Comparison of ENCODE assay signal across 9 cellular contexts in genomic region chr1:154181944-154182341, GRCh38. TPM values are rescaled to one million over a fixed set of nuclear protein-coding genes. Genes with fewer than 3 reads are reported as not detected.
DNase-seq lines count a peak whose midpoint lies in the region; ATAC-seq and TF ChIP-seq lines count a peak whose summit lies in the region.
"Had no signal": no experiment of that assay in that cellular context is flagged by ENCODE, and none has a peak within 500 bp of the region (broad histone marks: within the 10 kb centered on the region; RNA-seq: fewer than 3 reads in every experiment).

No MANE protein-coding gene starts in this region.

- H2AFZ ChIP-seq in PC-3 (ENCODE audit: low read length) (no peak overlapping the region), parathyroid adenoma (no peak overlapping the region)

- ATAC-seq in PC-3, result no peak
- ATAC-seq in HG02678 (IDR thresholded peaks at IDR 0.05; ENCODE audit: unreplicated experiment), result no peak
- ATAC-seq in GM18907 (IDR thresholded peaks at IDR 0.05; ENCODE audit: unreplicated experiment), result no peak

- TF ChIP-seq CTCF in DOHH2 (IDR thresholded peaks at IDR 0.05; ENCODE audit: low read depth, low read length, poor library complexity, severe bottlenecking) (no peak), PC-3 (conservative IDR thresholded peaks at IDR 0.05; ENCODE audit: low read depth, low read length) (no peak), epithelial cell of proximal tubule (conservative IDR thresholded peaks at IDR 0.05; ENCODE audit: low read depth, low read length) (no peak), parathyroid adenoma (IDR thresholded peaks at IDR 0.05) (no peak)

- H4K20me1 ChIP-seq in DOHH2 (ENCODE audit: control insufficient read depth, insufficient read depth, low read depth, low read length) (peaks cover 42% of the 10 kb centered on the region), PC-3 (ENCODE audit: low read length) (peaks cover 52% of the 10 kb centered on the region)

- DNase-seq in PC-3, result no peak
- DNase-seq in epithelial cell of proximal tubule (ENCODE audit: low read depth), result no peak
- DNase-seq in stimulated activated CD4-positive, alpha-beta T cell treated with anti-CD3 and anti-CD28 coated beads, Interleukin-1b, Interleukin-23, amount 100 ng/mL, for 48 hours, result no peak
- DNase-seq in activated CD8-positive, alpha-beta memory T cell treated with anti-CD3 and anti-CD28 coated beads, Interleukin-2, amount 50 U/mL, for 4 hours, result no peak

- H3K36me3 ChIP-seq in DOHH2 (ENCODE audit: control insufficient read depth, low read length) (peaks cover 50% of the 10 kb centered on the region), PC-3 (ENCODE audit: low read depth, low read length) (peaks cover 32% of the 10 kb centered on the region), parathyroid adenoma (ENCODE audit: control insufficient read depth, insufficient read depth, low read length) (no peaks in the 10 kb centered on the region)

- H3K79me2 ChIP-seq in DOHH2 (ENCODE audit: control insufficient read depth, low read length) (peaks cover 60% of the 10 kb centered on the region), PC-3 (ENCODE audit: low read length) (peaks cover 60% of the 10 kb centered on the region), parathyroid adenoma (peaks cover 18% of the 10 kb centered on the region)

- H3K27ac ChIP-seq in DOHH2 (ENCODE audit: low read depth, low read length) (peak overlapping the region; percentile 73), PC-3 (ENCODE audit: low read length) (peak overlapping the region; percentile 83), parathyroid adenoma (peak overlapping the region; percentile 88)

- intact Hi-C loops in PC-3 (cut with micrococcal nuclease), result loop anchor here (1.0 kb wide), 1 partner anchor 38 kb away; the partner anchor contains the start of gene UBAP2L

- H3K9me2 ChIP-seq in DOHH2 (replicated peaks; ENCODE audit: control insufficient read depth, low read length) (no peaks in the 10 kb centered on the region), PC-3 (replicated peaks; ENCODE audit: low read length) (no peaks in the 10 kb centered on the region)

- H3K27me3 ChIP-seq in DOHH2 (ENCODE audit: control insufficient read depth, low read length), result no peaks in the 10 kb centered on the region
- H3K27me3 ChIP-seq in PC-3 (ENCODE audit: low read length), result no peaks in the 10 kb centered on the region
- H3K27me3 ChIP-seq in parathyroid adenoma (ENCODE audit: control insufficient read depth, insufficient read depth, low read length), result no peaks in the 10 kb centered on the region

- H3K4me2 ChIP-seq in DOHH2 (ENCODE audit: low read length), result peak overlapping the region; percentile 91
- peak overlapping the region; percentile 90 for H3K4me2 ChIP-seq in PC-3 (ENCODE audit: low read length)
- peak overlapping the region; percentile 79 for H3K4me2 ChIP-seq in parathyroid adenoma (ENCODE audit: low read length)

- no peaks in the 10 kb centered on the region for H3F3A ChIP-seq in DOHH2 (ENCODE audit: control insufficient read depth, insufficient read depth)
- no peaks in the 10 kb centered on the region for H3F3A ChIP-seq in PC-3 (ENCODE audit: low read length, unreplicated experiment)

- CTCF ChIA-PET in PC-3 (lab: Charles Lee), result interaction anchor here (0.7 to 1.0 kb wide), 2 partner anchors 18 to 194 kb away, joined by 3 to 4 read pairs; no protein-coding TSS in a partner anchor

- POLR2A ChIA-PET in PC-3 (lab: Charles Lee; ENCODE audit: unreplicated experiment), result interaction anchor here (0.7 kb wide), 1 partner anchor 169 kb away, joined by 3 read pairs; no protein-coding TSS in a partner anchor

- H3K4me3 ChIP-seq in DOHH2 (ENCODE audit: low read length) (peak overlapping the region; percentile 82), PC-3 (ENCODE audit: low read length) (peak overlapping the region; percentile 80), epithelial cell of proximal tubule (ENCODE audit: low read depth, low read length) (peak overlapping the region; percentile 97), parathyroid adenoma (ENCODE audit: low read depth, low read length) (peak overlapping the region; percentile 90)

- H3K4me1 ChIP-seq in DOHH2 (ENCODE audit: control insufficient read depth, low read length) (peaks cover 47% of the 10 kb centered on the region), PC-3 (ENCODE audit: insufficient read depth, low read length) (peaks cover 43% of the 10 kb centered on the region), parathyroid adenoma (peaks cover 5% of the 10 kb centered on the region)

- no peaks in the 10 kb centered on the region for H3K9me3 ChIP-seq in DOHH2 (ENCODE audit: control insufficient read depth, insufficient read depth, low read length)
- no peaks in the 10 kb centered on the region for H3K9me3 ChIP-seq in PC-3 (ENCODE audit: low read length)
- no peaks in the 10 kb centered on the region for H3K9me3 ChIP-seq in parathyroid adenoma (ENCODE audit: control insufficient read depth, low read length)

- H3K9ac ChIP-seq in PC-3 (ENCODE audit: low read length), result peak overlapping the region; percentile 93
- H3K9ac ChIP-seq in parathyroid adenoma, result no peak overlapping the region

- no TSS peak for BruUV-seq in PC-3 (replicated peaks; lab: Mats Ljungman, UMichigan)

RNA-seq across cellular contexts. Expression of gene TPM3, which starts 10.0 kb away (rescaled TPM):
- 428 and 524 TPM in 2 replicates for total RNA-seq in PC-3 (2014; rRNA removed)
- total RNA-seq in epithelial cell of proximal tubule, result 569 and 700 TPM in 2 replicates

RNA-seq across cellular contexts. Expression of gene CFAP141, which starts 24.2 kb away (rescaled TPM):
- total RNA-seq in PC-3 (2014; rRNA removed) (not detected in 2 replicates), epithelial cell of proximal tubule (not detected in 2 replicates)
- total RNA-seq: subcutaneous adipose tissue had no signal

RNA-seq across cellular contexts. Expression of gene NUP210L, which starts 27.1 kb away (rescaled TPM):
- total RNA-seq in PC-3 (2014; rRNA removed) (0.04 TPM in 1 of 2 replicates, not detected in the other), epithelial cell of proximal tubule (not detected in 2 replicates)

RNA-seq across cellular contexts. Expression of gene UBAP2L, which starts 38.8 kb away (rescaled TPM):
- total RNA-seq in PC-3 (2014; rRNA removed), result 128 and 193 TPM in 2 replicates
- total RNA-seq in epithelial cell of proximal tubule, result 56.4 and 74.7 TPM in 2 replicates
